Comparison of ENCODE assay signal across 8 cellular contexts in genomic region chr14:61694830-61695694, GRCh38. TPM values are rescaled to one million over a fixed set of nuclear protein-coding genes. Genes with fewer than 3 reads are reported as not detected.
DNase-seq lines count a peak whose midpoint lies in the region; ATAC-seq and TF ChIP-seq lines count a peak whose summit lies in the region.

TSS of gene HIF1A (plus strand) at chr14:61695513. CDS start at chr14:61695805, 292 bp downstream.

- intact Hi-C loops in PC-3 (cut with micrococcal nuclease): loop anchor here (1.0 to 5.0 kb wide), 9 partner anchors 33 to 234 kb away; no protein-coding TSS in a partner anchor
- intact Hi-C loops in mucosa of descending colon (cut with DNase I, micrococcal nuclease): no loop called here

- peak within 1 kb of the TSS; percentile 94 for H3K9ac ChIP-seq in PC-3 (ENCODE audit: low read length)

- no peaks in the 10 kb centered on the region for H3F3A ChIP-seq in PC-3 (ENCODE audit: low read length, unreplicated experiment)

- BruUV-seq in PC-3 (replicated peaks; lab: Mats Ljungman, UMichigan): TSS peak; percentile 60

- peak; percentile 21; the same call in 1 of the 2 replicates for TF ChIP-seq RAD21 in Ishikawa (IDR thresholded peaks at IDR 0.05; ENCODE audit: low read depth)

- no peaks in the 10 kb centered on the region for H3K9me2 ChIP-seq in PC-3 (replicated peaks; ENCODE audit: low read length)

- peaks cover 43% of the 10 kb centered on the region for H4K20me1 ChIP-seq in PC-3 (ENCODE audit: low read length)

- TF ChIP-seq EP300 in Ishikawa (IDR thresholded peaks at IDR 0.05; ENCODE audit: borderline replicate concordance): 0 out of 2 replicates have a peak, but pooled peaks have one; percentile 2

- DNase-seq in DMS153 (lab: John Stamatoyannopoulos, UW) (peak; percentile 96), PC-3 (peak; percentile 100), epithelial cell of prostate (ENCODE audit: low read depth, low spot score) (peak; percentile 97), mucosa of descending colon (peak; percentile 96 to 99 (median 97))
- DNase-seq in activated T-cell treated with anti-CD3 and anti-CD28 coated beads, Interleukin-2, amount 50 U/mL, for 1 hour: peak; percentile 91
- peak; percentile 93 for DNase-seq in stimulated activated CD8-positive, alpha-beta memory T cell treated with anti-CD3 and anti-CD28 coated beads, Interleukin-4, amount 100 ng/mL, for 24 hours (ENCODE audit: low read depth)

- peak within 1 kb of the TSS; percentile 91 for H3K4me2 ChIP-seq in PC-3 (ENCODE audit: low read length)

- POLR2A ChIA-PET in PC-3 (lab: Charles Lee; ENCODE audit: unreplicated experiment): interaction anchor here (0.5 to 1.2 kb wide), 21 partner anchors 17 to 183 kb away, joined by 3 to 16 read pairs (median 4); partner anchors contain the start of gene SNAPC1

- H3K4me1 ChIP-seq in PC-3 (ENCODE audit: insufficient read depth, low read length): peaks cover 34% of the 10 kb centered on the region
- H3K4me1 ChIP-seq in mucosa of descending colon (ENCODE audit: low read depth): peaks cover 11% of the 10 kb centered on the region

- H3K4me3 ChIP-seq in PC-3 (ENCODE audit: low read length) (peak within 1 kb of the TSS; percentile 86), mucosa of descending colon (peak within 1 kb of the TSS; percentile 94)

- no peaks in the 10 kb centered on the region for H3K9me3 ChIP-seq in PC-3 (ENCODE audit: low read length)
- H3K9me3 ChIP-seq in mucosa of descending colon: no peaks in the 10 kb centered on the region

- peak; percentile 49 for TF ChIP-seq CTCF in PC-3 (conservative IDR thresholded peaks at IDR 0.05; ENCODE audit: low read depth, low read length)
- TF ChIP-seq CTCF in mucosa of descending colon (IDR thresholded peaks at IDR 0.05): peak; percentile 7

- H2AFZ ChIP-seq in PC-3 (ENCODE audit: low read length): peak within 1 kb of the TSS; percentile 73

- H3K27ac ChIP-seq in PC-3 (ENCODE audit: low read length) (peak within 1 kb of the TSS; percentile 81), epithelial cell of prostate (peak within 1 kb of the TSS; percentile 82)

- CTCF ChIA-PET in PC-3 (lab: Charles Lee): interaction anchor here (0.7 to 1.3 kb wide), 4 partner anchors 47 to 141 kb away, joined by 4 to 8 read pairs (median 6); no protein-coding TSS in a partner anchor

- no peaks in the 10 kb centered on the region for H3K27me3 ChIP-seq in PC-3 (ENCODE audit: low read length)

- H3K79me2 ChIP-seq in PC-3 (ENCODE audit: low read length): peaks cover 48% of the 10 kb centered on the region

- ATAC-seq in GM21576 (IDR thresholded peaks at IDR 0.05; ENCODE audit: unreplicated experiment) (peak; percentile 91), PC-3 (peak; percentile 90), mucosa of descending colon (peak; percentile 95)

- peaks cover 16% of the 10 kb centered on the region; the same call in 1 of the 2 replicates for H3K36me3 ChIP-seq in PC-3 (ENCODE audit: low read depth, low read length)
- H3K36me3 ChIP-seq in mucosa of descending colon (ENCODE audit: low read depth): peaks cover 3% of the 10 kb centered on the region

TF ChIP-seq in Ishikawa, 13 proteins besides CTCF, POLR2A, EP300 and RAD21:
- TF ChIP-seq YY1 (IDR thresholded peaks at IDR 0.05; ENCODE audit: low read depth) (no peak; the same call in 1 of the 2 replicates), TCF12 (IDR thresholded peaks at IDR 0.05; ENCODE audit: low read depth) (peak; percentile 48; the same call in 1 of the 2 replicates), USF1 (IDR thresholded peaks at IDR 0.05) (peak; percentile 96), NFIC (IDR thresholded peaks at IDR 0.05) (0 out of 2 replicates have a peak, but pooled peaks have one; percentile 2), CREB1 (IDR thresholded peaks at IDR 0.05; ENCODE audit: low read depth) (no peak), TEAD4 (IDR thresholded peaks at IDR 0.05) (0 out of 2 replicates have a peak, but pooled peaks have one; percentile 25), MAX (IDR thresholded peaks at IDR 0.05) (peak; percentile 99), REST (IDR thresholded peaks at IDR 0.05; ENCODE audit: low read depth) (no peak), ZBTB7A (IDR thresholded peaks at IDR 0.05; ENCODE audit: low read depth) (no peak), CEBPB (IDR thresholded peaks at IDR 0.05) (no peak), TAF1 (IDR thresholded peaks at IDR 0.05; ENCODE audit: low read depth) (peak; percentile 74; the same call in 1 of the 2 replicates), EGR1 (IDR thresholded peaks at IDR 0.05) (peak; percentile 60), FOXM1 (IDR thresholded peaks at IDR 0.05; ENCODE audit: borderline replicate concordance, low read depth) (no peak)

RNA-seq across cellular contexts. Expression of gene HIF1A, which starts in this region (rescaled TPM):
- total RNA-seq in PC-3 (2014; rRNA removed) (266 and 319 TPM in 2 replicates), mucosa of descending colon (100 to 1,000 TPM in 1 of 3 donors, 10 to 100 TPM in 2; 66.9 to 112 (median 71.6) TPM)

Comparison
In these comparisons a context has a peak if more than half of its experiments do, and no peak if none do; other contexts are left out.
1. Peak in every context shown above with its lines: DNase-seq, ATAC-seq, H3K4me3 ChIP-seq and H3K27ac ChIP-seq.